ENCODE assay signal across 8 cellular contexts in the genomic region with DNA sequence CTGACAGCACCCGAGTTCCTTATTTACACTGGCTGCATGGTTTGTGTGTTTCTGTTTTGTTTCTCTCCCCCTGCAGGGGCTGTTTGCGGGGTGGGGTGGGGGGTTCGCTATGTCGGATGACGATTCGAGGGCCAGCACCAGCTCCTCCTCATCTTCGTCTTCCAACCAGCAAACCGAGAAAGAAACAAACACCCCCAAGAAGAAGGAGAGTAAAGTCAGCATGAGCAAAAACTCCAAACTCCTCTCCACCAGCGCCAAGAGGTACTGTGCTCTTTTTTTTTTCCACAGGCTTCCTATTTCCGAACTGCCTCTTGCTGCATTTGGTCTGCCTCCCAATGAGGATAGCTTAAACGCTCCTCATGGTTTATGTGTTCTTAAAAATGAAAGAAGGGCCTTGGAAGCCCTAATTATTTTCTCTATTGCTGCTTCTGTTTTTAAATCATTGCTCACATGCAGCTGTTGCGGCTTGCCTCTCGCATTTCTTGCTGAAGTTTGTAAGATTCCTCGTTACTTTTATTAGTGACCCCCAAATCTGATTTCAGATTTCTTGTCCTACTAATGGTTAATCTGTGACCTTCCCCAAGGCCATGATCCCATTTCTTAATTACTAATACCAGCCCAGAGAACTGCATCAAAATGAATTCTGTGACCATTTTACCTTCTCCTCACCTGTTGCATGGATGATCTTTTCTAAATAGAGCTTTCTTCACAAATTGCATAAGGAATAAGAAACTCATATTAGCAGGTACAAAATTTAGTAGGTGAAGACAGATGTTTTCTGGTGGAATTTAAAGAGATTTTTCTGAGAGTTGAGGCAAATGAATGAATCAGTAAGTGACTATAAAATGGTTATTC. TPM values are rescaled to one million over a fixed set of nuclear protein-coding genes. Genes with fewer than 3 reads are reported as not detected.
DNase-seq lines count a peak whose midpoint lies in the region; ATAC-seq and TF ChIP-seq lines count a peak whose summit lies in the region.

No MANE protein-coding gene starts in this region.

- H3K9me3 ChIP-seq in OCI-LY1 (ENCODE audit: low read length) (no peaks in the 10 kb centered on the region), lower lobe of right lung (no peaks in the 10 kb centered on the region), tibial artery (no peaks in the 10 kb centered on the region)

- TF ChIP-seq CTCF in OCI-LY1 (IDR thresholded peaks at IDR 0.05; ENCODE audit: low read length) (no peak), choroid plexus epithelial cell (conservative IDR thresholded peaks at IDR 0.05; ENCODE audit: low read depth, low read length) (no peak), lower lobe of right lung (IDR thresholded peaks at IDR 0.05) (no peak), tibial artery (IDR thresholded peaks at IDR 0.05) (no peak)

- no peaks in the 10 kb centered on the region for H3K27me3 ChIP-seq in OCI-LY1 (ENCODE audit: insufficient read depth, low read length)
- H3K27me3 ChIP-seq in lower lobe of right lung (ENCODE audit: low read depth) = no peaks in the 10 kb centered on the region
- H3K27me3 ChIP-seq in tibial artery = no peaks in the 10 kb centered on the region

- H3K4me1 ChIP-seq in OCI-LY1 (ENCODE audit: insufficient read depth, low read length, severe bottlenecking) = peaks cover 54% of the 10 kb centered on the region
- H3K4me1 ChIP-seq in lower lobe of right lung = peaks cover 58% of the 10 kb centered on the region
- peaks cover 0 to 46% (median 25%) of the 10 kb centered on the region in 4 donors for H3K4me1 ChIP-seq in tibial artery

- DNase-seq in SKM-1 treated with dmso at 0.1 percent for 144 hours (lab: John Stamatoyannopoulos, UW; ENCODE audit: unreplicated experiment) = peak; percentile 27
- DNase-seq in SKM-1 (lab: John Stamatoyannopoulos, UW; ENCODE audit: unreplicated experiment) = no peak
- peak; percentile 64 for DNase-seq in choroid plexus epithelial cell (ENCODE audit: low read depth)
- DNase-seq in lower lobe of right lung = no peak
- peak in 1 of 2 donors; percentile 23 for DNase-seq in tibial artery

- no peak overlapping the region for H2AFZ ChIP-seq in OCI-LY1 (ENCODE audit: low read length)

- peak overlapping the region; percentile 72 for H3K4me3 ChIP-seq in OCI-LY1 (ENCODE audit: low read depth, low read length, poor library complexity, severe bottlenecking)
- peak overlapping the region; percentile 72 for H3K4me3 ChIP-seq in choroid plexus epithelial cell (ENCODE audit: low read depth, low read length)
- peak overlapping the region; percentile 88 for H3K4me3 ChIP-seq in lower lobe of right lung
- peak overlapping the region; percentile 98 for H3K4me3 ChIP-seq in tibial artery

- intact Hi-C loops in lower lobe of right lung (cut with DNase I) = no loop called here
- intact Hi-C loops in tibial artery (cut with DNase I; ENCODE audit: low total_unique reads) = no loop called here

- peak; percentile 11 to 18 for ATAC-seq in lower lobe of right lung
- no peak for ATAC-seq in GM18907 (IDR thresholded peaks at IDR 0.05; ENCODE audit: unreplicated experiment)
- ATAC-seq in HG03432 (IDR thresholded peaks at IDR 0.05; ENCODE audit: unreplicated experiment) = no peak

- no peaks in the 10 kb centered on the region for H3K9me2 ChIP-seq in OCI-LY1 (ENCODE audit: low read depth, low read length)

- H3K36me3 ChIP-seq in OCI-LY1 (ENCODE audit: insufficient read depth, low read length) (peaks cover 30% of the 10 kb centered on the region), lower lobe of right lung (no peaks in the 10 kb centered on the region), tibial artery (no peaks in the 10 kb centered on the region)

- 0 out of 2 replicates have a peak, but pooled peaks cover 4% of the 10 kb centered on the region for H3F3A ChIP-seq in OCI-LY1 (ENCODE audit: insufficient read depth, low read length)

- H3K27ac ChIP-seq in OCI-LY1 (ENCODE audit: low read depth, low read length, poor library complexity, severe bottlenecking) = peak overlapping the region; percentile 11
- H3K27ac ChIP-seq in lower lobe of right lung = peak overlapping the region; percentile 89
- peak overlapping the region; percentile 93 for H3K27ac ChIP-seq in tibial artery

- H3K9ac ChIP-seq in OCI-LY1 (ENCODE audit: low read length) = peak overlapping the region; percentile 75

- H3K79me2 ChIP-seq in OCI-LY1 (ENCODE audit: insufficient read depth, low read length) = peaks cover 5% of the 10 kb centered on the region

- peak overlapping the region; percentile 79 for H3K4me2 ChIP-seq in OCI-LY1 (ENCODE audit: low read length)

- no peaks in the 10 kb centered on the region for H4K20me1 ChIP-seq in OCI-LY1 (ENCODE audit: insufficient read depth, low read length)

RNA-seq across cellular contexts. Expression of a gene that starts 1.6 kb away (rescaled TPM):
- 87.8 TPM for total RNA-seq in lower lobe of right lung

Comparison
In these comparisons a context has a peak if more than half of its experiments do, and no peak if none do; other contexts are left out.
1. DNase-seq: peak in SKM-1 treated with dmso at 0.1 percent for 144 hours (single experiment) and choroid plexus epithelial cell (single experiment); none in SKM-1 (single experiment) and lower lobe of right lung (single experiment).
2. H3K27ac ChIP-seq: peak in every context shown above with its lines; median percentile 93 in tibial artery; 89 in lower lobe of right lung; 11 in OCI-LY1.
3. ATAC-seq: peak in lower lobe of right lung (2 of 2); none in GM18907 (single experiment) and HG03432 (single experiment).
4. Peak in every context shown above with its lines, with median percentiles within 50 percentile points of each other: H3K4me3 ChIP-seq.